8 cellular contexts compared by ENCODE assay signal in the genomic region with DNA sequence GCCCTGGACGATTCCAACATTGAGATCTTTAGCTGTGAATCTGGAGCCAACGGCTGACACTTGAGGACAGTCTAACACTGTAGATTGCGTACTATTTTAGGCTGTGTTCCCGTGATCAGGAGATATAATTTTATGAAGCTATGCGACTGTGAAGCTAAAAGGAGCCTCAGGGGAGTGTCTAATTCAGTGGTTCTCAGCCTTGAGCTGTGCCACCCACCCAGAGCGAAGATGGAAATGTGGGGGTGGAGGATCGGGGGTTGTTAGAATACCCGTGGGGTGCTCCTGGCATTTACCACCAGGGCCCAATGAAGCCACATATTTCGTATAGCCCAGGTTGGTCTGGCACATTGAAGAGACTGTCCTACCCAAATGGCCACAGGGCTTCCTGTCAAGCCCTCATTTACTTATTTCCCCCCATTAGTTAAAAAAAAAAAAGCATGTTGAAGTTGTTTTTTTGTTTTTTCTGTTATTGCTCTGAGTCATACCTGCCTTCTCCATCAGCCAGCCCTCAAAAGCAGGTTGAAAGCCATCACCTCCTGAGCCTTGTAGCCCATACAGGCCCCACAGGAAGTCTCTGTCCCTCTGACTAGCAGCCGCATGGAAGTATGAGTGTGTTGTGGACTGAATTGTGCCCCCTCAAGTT.
A peak's percentile ranks its signal among the peaks of the same experiment; 100 is the strongest.
DNase-seq lines count a peak whose midpoint lies in the region; ATAC-seq lines count a peak whose summit lies in the region.

No MANE protein-coding gene starts in this region.

- H3K36me3 ChIP-seq in skeletal muscle tissue (ENCODE audit: control insufficient read depth in 3 of 3, insufficient read depth in 3 of 3, low read length in 3 of 3) (peaks cover 0 to under 1% (median 0%) of the 10 kb centered on the region in 3 donors), GM23248 (ENCODE audit: low read depth) (peaks cover 6% of the 10 kb centered on the region; the same call in 1 of the 2 replicates)

- H4K20me1 ChIP-seq in GM23248 (ENCODE audit: insufficient read depth) = no peaks in the 10 kb centered on the region

- H3K9me3 Mint-ChIP-seq in activated T-helper 2 cell treated with anti-CD3 and anti-CD28 coated beads, Interferon-gamma antibody, Interleukin-2, Interleukin-4, amounts not matched to agents 10 μg/mL and 5 μg/mL and 100 μg/mL, durations not matched to agents 14 hours and 24 hours and 36 hours = no peaks in the 10 kb centered on the region

- peaks cover 72% of the 10 kb centered on the region for H3K4me1 Mint-ChIP-seq in activated T-helper 2 cell treated with anti-CD3 and anti-CD28 coated beads, Interferon-gamma antibody, Interleukin-2, Interleukin-4, amounts not matched to agents 10 μg/mL and 5 μg/mL and 100 μg/mL, durations not matched to agents 14 hours and 24 hours and 36 hours (ENCODE audit: low read depth)

- WGBS in GM23248 (ENCODE audit: low coverage in 1 of 2, low lambda C conversion rate in 2 of 2, missing lambda C conversion rate in 2 of 2), 2 experiments = 89 to 91% methylated on average over 10 of the region's 10 CpGs

- ATAC-seq in GM19025 (IDR thresholded peaks at IDR 0.05; ENCODE audit: low read depth, unreplicated experiment) (peak; percentile 34), HG03025 (IDR thresholded peaks at IDR 0.05; ENCODE audit: low FRiP score, unreplicated experiment) (peak; percentile 40)

- no peaks in the 10 kb centered on the region for H3K9me3 ChIP-seq in skeletal muscle tissue (ENCODE audit: control insufficient read depth in 3 of 3, low read length in 3 of 3)
- H3K9me3 ChIP-seq in GM23248 (ENCODE audit: low read depth) = no peaks in the 10 kb centered on the region

- H2AFZ ChIP-seq in GM23248 = no peak overlapping the region

- H3K4me1 ChIP-seq in skeletal muscle tissue (ENCODE audit: control insufficient read depth in 3 of 3, insufficient read depth in 3 of 3, low read length in 3 of 3) = peaks cover 60 to 84% (median 70%) of the 10 kb centered on the region in 3 donors
- peaks cover 23% of the 10 kb centered on the region for H3K4me1 ChIP-seq in GM23248 (ENCODE audit: insufficient read depth)

- H3K36me3 Mint-ChIP-seq in activated T-helper 2 cell treated with anti-CD3 and anti-CD28 coated beads, Interferon-gamma antibody, Interleukin-2, Interleukin-4, amounts not matched to agents 10 μg/mL and 5 μg/mL and 100 μg/mL, durations not matched to agents 14 hours and 24 hours and 36 hours (ENCODE audit: low read depth) = peaks cover 29% of the 10 kb centered on the region

- peak overlapping the region; percentile 45 to 71 (median 62) for H3K9ac ChIP-seq in skeletal muscle tissue (ENCODE audit: low read depth in 1 of 3, low read length in 3 of 3)
- no peak overlapping the region for H3K9ac ChIP-seq in GM23248

- intact Hi-C loops in activated T-helper 2 cell treated with anti-CD3 and anti-CD28 coated beads, Interferon-gamma antibody, Interleukin-2, Interleukin-4, amounts not matched to agents 10 μg/mL and 5 μg/mL and 100 μg/mL, durations not matched to agents 14 hours and 24 hours and 36 hours (cut with micrococcal nuclease) = loop anchor here (1.0 to 5.0 kb wide), 10 partner anchors 22 to 546 kb away; a partner anchor contains a TSS

- H3F3A ChIP-seq in GM23248 (ENCODE audit: insufficient read depth) = peaks cover 22% of the 10 kb centered on the region; the same call in 1 of the 2 replicates

- H3K27me3 Mint-ChIP-seq in activated T-helper 2 cell treated with anti-CD3 and anti-CD28 coated beads, Interferon-gamma antibody, Interleukin-2, Interleukin-4, amounts not matched to agents 10 μg/mL and 5 μg/mL and 100 μg/mL, durations not matched to agents 14 hours and 24 hours and 36 hours (ENCODE audit: low read depth) = no peaks in the 10 kb centered on the region

- DNase-seq in activated T-helper 2 cell treated with anti-CD3 and anti-CD28 coated beads, Interferon-gamma antibody, Interleukin-2, Interleukin-4, amounts not matched to agents 10 μg/mL and 5 μg/mL and 100 μg/mL, durations not matched to agents 14 hours and 24 hours and 36 hours (ENCODE audit: low spot score) = no peak
- DNase-seq in GM23248 = no peak
- no peak for DNase-seq in A172 (ENCODE audit: low spot score)
- DNase-seq in glomerular visceral epithelial cell (ENCODE audit: extremely low spot score) = no peak
- no peak for DNase-seq in amniotic stem cell (lab: John Stamatoyannopoulos, UW)

- peak overlapping the region; percentile 76 for H3K4me3 Mint-ChIP-seq in activated T-helper 2 cell treated with anti-CD3 and anti-CD28 coated beads, Interferon-gamma antibody, Interleukin-2, Interleukin-4, amounts not matched to agents 10 μg/mL and 5 μg/mL and 100 μg/mL, durations not matched to agents 14 hours and 24 hours and 36 hours (ENCODE audit: low read depth)

- peaks cover 87% of the 10 kb centered on the region for H3K79me2 ChIP-seq in GM23248 (ENCODE audit: insufficient read depth)

- H3K4me2 ChIP-seq in GM23248 (ENCODE audit: unreplicated experiment) = no peak overlapping the region

- H3K27me3 ChIP-seq in skeletal muscle tissue (ENCODE audit: control insufficient read depth in 3 of 3, insufficient read depth in 3 of 3, low read length in 3 of 3) (no peaks in the 10 kb centered on the region), GM23248 (replicated peaks; ENCODE audit: insufficient read depth) (no peaks in the 10 kb centered on the region)

- H3K27ac ChIP-seq in skeletal muscle tissue (ENCODE audit: low read depth, low read length) = peak overlapping the region; percentile 90
- H3K27ac ChIP-seq in GM23248 = no peak overlapping the region

- H3K4me3 ChIP-seq in skeletal muscle tissue (ENCODE audit: low read length in 3 of 3) (peak overlapping the region; percentile 9 to 30 (median 15)), GM23248 (no peak overlapping the region)

- H3K27ac Mint-ChIP-seq in activated T-helper 2 cell treated with anti-CD3 and anti-CD28 coated beads, Interferon-gamma antibody, Interleukin-2, Interleukin-4, amounts not matched to agents 10 μg/mL and 5 μg/mL and 100 μg/mL, durations not matched to agents 14 hours and 24 hours and 36 hours = peak overlapping the region; percentile 99

- in situ Hi-C loops in GM23248 (cut with MboI) = no loop called here

- no peaks in the 10 kb centered on the region for H3K9me2 ChIP-seq in GM23248 (ENCODE audit: insufficient read depth)
